ENCODE assay signal across 16 cellular contexts in the genomic region with DNA sequence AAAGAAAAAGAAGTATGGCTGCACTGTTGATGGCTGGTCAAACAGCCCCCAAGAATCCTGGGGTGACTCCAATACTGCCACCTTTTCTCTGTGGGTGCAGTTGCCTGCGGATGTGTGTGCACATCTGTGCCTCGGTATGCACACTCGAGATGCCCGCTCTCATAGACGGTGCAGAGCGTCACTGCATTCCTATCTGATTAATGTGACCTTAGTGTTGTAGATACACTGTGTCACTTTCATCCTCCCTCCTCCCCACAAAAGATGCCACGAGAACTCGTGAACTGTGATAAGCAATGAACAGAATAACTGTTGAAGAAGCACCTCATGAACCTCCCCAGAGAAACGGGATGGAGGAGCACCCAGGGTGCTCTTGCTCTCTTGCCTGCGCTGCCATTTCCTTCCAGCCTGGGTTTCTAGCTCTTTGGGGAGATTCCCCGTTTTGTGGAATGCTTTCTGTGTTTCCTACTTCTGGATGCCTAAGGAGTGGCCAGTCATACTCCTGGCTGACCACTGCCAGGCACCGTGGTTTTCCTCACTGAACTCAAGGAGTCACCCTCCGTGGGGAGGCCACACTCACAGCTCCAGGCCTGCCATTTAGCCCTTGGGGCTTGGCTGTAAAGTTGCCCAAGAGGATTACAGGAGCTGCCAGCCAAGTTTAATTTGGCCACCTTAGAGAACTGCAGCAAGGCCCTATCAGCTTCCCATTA. TPM values are rescaled to one million over a fixed set of nuclear protein-coding genes. Genes with fewer than 3 reads are reported as not detected.
DNase-seq lines count a peak whose midpoint lies in the region; ATAC-seq and TF ChIP-seq lines count a peak whose summit lies in the region.
"Had no signal": no experiment of that assay in that cellular context is flagged by ENCODE, and none has a peak within 500 bp of the region (broad histone marks: within the 10 kb centered on the region; RNA-seq: fewer than 3 reads in every experiment).

No MANE protein-coding gene starts in this region.

- WGBS in right lobe of liver (ENCODE audit: insufficient coverage, low coverage, low lambda C conversion rate, missing lambda C conversion rate), result 91% methylated on average over 11 of the region's 13 CpGs

- TF ChIP-seq CTCF in LNCaP clone FGC (IDR thresholded peaks at IDR 0.05; ENCODE audit: control insufficient read depth, extremely low read depth, insufficient read depth), result no peak
- TF ChIP-seq CTCF in brain microvascular endothelial cell (IDR thresholded peaks at IDR 0.05; ENCODE audit: low read depth, low read length, missing control alignments), result no peak
- TF ChIP-seq CTCF in osteoblast (IDR thresholded peaks at IDR 0.05; ENCODE audit: extremely low read depth, low read depth, low read length), result no peak
- no peak for TF ChIP-seq CTCF in right lobe of liver (IDR thresholded peaks at IDR 0.05)

- no peak overlapping the region for H2AFZ ChIP-seq in osteoblast (ENCODE audit: low read length)

- DNase-seq in D341Med (ENCODE audit: low spot score) (peak; percentile 65), LNCaP clone FGC (ENCODE audit: low read depth) (peak; percentile 50), brain microvascular endothelial cell (peak; percentile 39), osteoblast (ENCODE audit: insufficient read length, low spot score, missing footprints) (peak; percentile 78), globus pallidus (ENCODE audit: low spot score) (no peak), right lobe of liver (no peak)
- DNase-seq: activated CD4-positive, alpha-beta T cell treated with anti-CD3 and anti-CD28 coated beads, Interleukin-2, amount 50 U/mL, for 4 hours; activated naive CD4-positive, alpha-beta T cell treated with Interleukin-2 at 50 U/mL for 16 hours; CD4-positive, alpha-beta T cell; dermis blood vessel endothelial cell; left cardiac atrium; NCI-H1694 treated with DMSO at 0.1 percent for 48 hours; NCI-H748 treated with DMSO at 0.1 percent for 48 hours; stimulated activated CD4-positive, alpha-beta T cell treated with anti-CD3 and anti-CD28 coated beads, Interleukin-15, amount 100 ng/mL, for 24 hours had no signal

- H4K20me1 ChIP-seq in osteoblast (ENCODE audit: insufficient read depth, low read length), result no peaks in the 10 kb centered on the region

- no peak overlapping the region for H3K27ac ChIP-seq in brain microvascular endothelial cell
- H3K27ac ChIP-seq in osteoblast (ENCODE audit: low read depth, low read length), result no peak overlapping the region
- H3K27ac ChIP-seq in right lobe of liver, result no peak overlapping the region

- H3K9me3 ChIP-seq in osteoblast (ENCODE audit: low read depth, low read length) (no peaks in the 10 kb centered on the region), right lobe of liver (no peaks in the 10 kb centered on the region)

- no peaks in the 10 kb centered on the region for H3K79me2 ChIP-seq in osteoblast (ENCODE audit: insufficient read depth, low read length)

- in situ Hi-C loops in brain microvascular endothelial cell (cut with HindIII; ENCODE audit: low pct_ligation_motif_present, low sequenced_read_pairs), result no loop called here

- H3K4me1 ChIP-seq in osteoblast (ENCODE audit: insufficient read depth, low read length) (peaks cover 8% of the 10 kb centered on the region), right lobe of liver (no peaks in the 10 kb centered on the region)

- no peaks in the 10 kb centered on the region for H3K27me3 ChIP-seq in brain microvascular endothelial cell (replicated peaks)
- H3K27me3 ChIP-seq in osteoblast (ENCODE audit: insufficient read depth, low read length), result no peaks in the 10 kb centered on the region
- no peaks in the 10 kb centered on the region for H3K27me3 ChIP-seq in right lobe of liver

- H3K4me2 ChIP-seq in osteoblast (ENCODE audit: insufficient read depth, low read length), result no peak overlapping the region

- no peak for ATAC-seq in GM19328 (IDR thresholded peaks at IDR 0.05; ENCODE audit: unreplicated experiment)
- no peak for ATAC-seq in GM19395 (IDR thresholded peaks at IDR 0.05; ENCODE audit: unreplicated experiment)
- ATAC-seq in right lobe of liver, result no peak

- TF ChIP-seq POLR2A in right lobe of liver (IDR thresholded peaks at IDR 0.05), result no peak

- H3K4me3 ChIP-seq in LNCaP clone FGC (ENCODE audit: low read depth, low read length) (no peak overlapping the region), brain microvascular endothelial cell (ENCODE audit: low read depth, low read length) (no peak overlapping the region), osteoblast (ENCODE audit: insufficient read depth, low read length) (no peak overlapping the region), right lobe of liver (no peak overlapping the region)

- intact Hi-C loops in right lobe of liver (cut with DNase I), result no loop called here

- no peaks in the 10 kb centered on the region for H3K36me3 ChIP-seq in brain microvascular endothelial cell (replicated peaks)
- peaks cover 3% of the 10 kb centered on the region for H3K36me3 ChIP-seq in osteoblast (ENCODE audit: insufficient read depth, low read length)
- H3K36me3 ChIP-seq in right lobe of liver, result no peaks in the 10 kb centered on the region

RNA-seq across cellular contexts. Expression of a gene that starts 32.0 kb away (rescaled TPM):
- total RNA-seq in osteoblast, result 15.6 and 26.5 TPM in 2 replicates
- 10 to 100 TPM; 15.9 to 28.2 (median 19.7) TPM for total RNA-seq in right lobe of liver

Comparison
In these comparisons a context has a peak if more than half of its experiments do, and no peak if none do; other contexts are left out.
1. DNase-seq: peak in D341Med (single experiment), LNCaP clone FGC (single experiment), brain microvascular endothelial cell (single experiment) and osteoblast (single experiment); none in globus pallidus (single experiment) and right lobe of liver (0 of 3).